Comparison of ENCODE assay signal across 19 cellular contexts in genomic region chr15:101081900-101082299, GRCh38.
DNase-seq lines count a peak whose midpoint lies in the region; ATAC-seq, FAIRE-seq and TF ChIP-seq lines count a peak whose summit lies in the region.
"Had no signal": no experiment of that assay in that cellular context is flagged by ENCODE, and none has a peak within 500 bp of the region (broad histone marks: within the 10 kb centered on the region; RNA-seq: fewer than 3 reads in every experiment).

No MANE protein-coding gene starts in this region.

- SMC1A ChIA-PET in GM12878 (lab: Charles Lee; ENCODE audit: uncharacterized antibody, unreplicated experiment) = interaction anchor here (1.5 to 2.6 kb wide), 2 partner anchors 19 to 176 kb away, joined by 3 to 9 read pairs; no protein-coding TSS in a partner anchor

- H3K18ac ChIP-seq in neuronal stem cell (ENCODE audit: low read length) = no peak overlapping the region

- 93% methylated on average over 9 of the region's 9 CpGs for WGBS in GM12878 (ENCODE audit: insufficient coverage, insufficient replicate concordance, low lambda C conversion rate, missing lambda C conversion rate)
- WGBS in neuronal stem cell (ENCODE audit: extremely low coverage in 2 of 2, insufficient read length in 2 of 2, insufficient replicate concordance in 1 of 2), 2 donors = no CpG with 5 or more reads among the region's 9 CpGs

- H3K4me1 ChIP-seq in GM12878 (ENCODE audit: control insufficient read depth, insufficient read depth, low read length) (no peaks in the 10 kb centered on the region), neuronal stem cell (ENCODE audit: control insufficient read depth in 2 of 2, insufficient read depth in 1 of 2, low read depth in 1 of 2, low read length in 2 of 2) (peaks cover 0 to 7% of the 10 kb centered on the region in 2 donors)
- H3K4me1 ChIP-seq: A549, BE2C had no signal

- H3K79me2 ChIP-seq in GM12878 (ENCODE audit: control insufficient read depth, insufficient read depth, low read length) = no peaks in the 10 kb centered on the region

- no peak overlapping the region for H2BK15ac ChIP-seq in neuronal stem cell (ENCODE audit: low read length)

- no peaks in the 10 kb centered on the region for H3K9me3 Mint-ChIP-seq in activated naive CD4-positive, alpha-beta T cell treated with anti-CD3 and anti-CD28 coated beads, Interleukin-2, amount 50 U/mL, for 72 hours
- H3K9me3 Mint-ChIP-seq: CD4-positive, alpha-beta memory T cell had no signal

- no peaks in the 10 kb centered on the region for H4K20me1 ChIP-seq in GM12878 (ENCODE audit: control insufficient read depth, insufficient read depth)

- H3K4me3 ChIP-seq in GM12878 = no peak overlapping the region
- H3K4me3 ChIP-seq in neuronal stem cell (ENCODE audit: low read length in 2 of 2) = peak overlapping the region in 1 of 2 donors; percentile 64
- H3K4me3 ChIP-seq: A549, K562 had no signal

- peak overlapping the region; percentile 1 for H3K14ac ChIP-seq in neuronal stem cell (ENCODE audit: low read length)

- no peak overlapping the region for H4K91ac ChIP-seq in neuronal stem cell (ENCODE audit: low read depth, low read length, poor library complexity)

- no peak for TF ChIP-seq POLR2A in GM12878 (IDR thresholded peaks at IDR 0.05; ENCODE audit: low read depth, low read length)

- H3K4me2 ChIP-seq in GM12878 (ENCODE audit: control insufficient read depth, insufficient read depth) = no peak overlapping the region
- H3K4me2 ChIP-seq in neuronal stem cell (ENCODE audit: insufficient read depth, low read length, poor library complexity, severe bottlenecking) = no peak overlapping the region
- H3K4me2 ChIP-seq: A549 had no signal

- no peak overlapping the region for H2BK120ac ChIP-seq in neuronal stem cell (ENCODE audit: low read depth, low read length)

- no TSS peak for BruUV-seq in GM12878 (replicated peaks; lab: Mats Ljungman, UMichigan)

- H3K36me3 ChIP-seq in GM12878 (ENCODE audit: control insufficient read depth in 2 of 2, insufficient read depth in 2 of 2, low read length in 1 of 2) (no peaks in the 10 kb centered on the region), neuronal stem cell (replicated peaks in 1 of 2; ENCODE audit: control insufficient read depth in 2 of 2, insufficient read depth in 2 of 2, low read length in 2 of 2) (peaks cover 0 to 2% of the 10 kb centered on the region in 2 donors)
- H3K36me3 ChIP-seq: BE2C had no signal

- TF ChIP-seq RAD21 in GM12878 (IDR thresholded peaks at IDR 0.05; ENCODE audit: insufficient read depth, low read depth, low read length) = no peak

- DNase-seq in HTR-8/SVneo (ENCODE audit: insufficient read length, low spot score) (no peak), GM12878 (ENCODE audit: low read depth, low spot score) (no peak), neuronal stem cell (ENCODE audit: low spot score) (no peak), RWPE1 (ENCODE audit: low spot score) (no peak)
- no peak for DNase-seq in activated naive CD4-positive, alpha-beta T cell treated with anti-CD3 and anti-CD28 coated beads, Interleukin-2, amount 50 U/mL, for 72 hours (ENCODE audit: low spot score in 2 of 2)
- DNase-seq: BE2C; CD4-positive, alpha-beta memory T cell; COR-L47; DMS153; DMS79 treated with DMSO at 0.1 percent for 48 hours; EL had no signal

- in situ Hi-C loops in GM12878 (cut with MboI) = no loop called here

- CTCF ChIA-PET in GM12878 (lab: Yijun Ruan, JAX) = interaction anchor here (1.4 kb wide), 1 partner anchor 74 kb away, joined by 3 read pairs; no protein-coding TSS in a partner anchor
- CTCF ChIA-PET in RWPE1 (lab: Yijun Ruan, JAX) = no interaction called here

- H3K27ac ChIP-seq in GM12878 (ENCODE audit: control insufficient read depth, insufficient read depth) (no peak overlapping the region), neuronal stem cell (replicated peaks; ENCODE audit: low read length) (no peak overlapping the region), RWPE1 (no peak overlapping the region)
- H3K27ac ChIP-seq: A549 had no signal

- no peak overlapping the region for H2AFZ ChIP-seq in GM12878 (ENCODE audit: control insufficient read depth, low read depth, low read length)
- H2AFZ ChIP-seq in neuronal stem cell (ENCODE audit: low read length) = no peak overlapping the region

- H3K9ac ChIP-seq in GM12878 (ENCODE audit: control insufficient read depth, insufficient read depth, low read length) = no peak overlapping the region
- peak overlapping the region; percentile 1 for H3K9ac ChIP-seq in neuronal stem cell (ENCODE audit: low read depth, low read length, poor library complexity)

- H3K36me3 Mint-ChIP-seq in activated naive CD4-positive, alpha-beta T cell treated with anti-CD3 and anti-CD28 coated beads, Interleukin-2, amount 50 U/mL, for 72 hours = no peaks in the 10 kb centered on the region
- H3K36me3 Mint-ChIP-seq: CD4-positive, alpha-beta memory T cell had no signal

- no peak overlapping the region for H2BK12ac ChIP-seq in neuronal stem cell (ENCODE audit: low read length)

- H3K27ac Mint-ChIP-seq in activated naive CD4-positive, alpha-beta T cell treated with anti-CD3 and anti-CD28 coated beads, Interleukin-2, amount 50 U/mL, for 72 hours = no peak overlapping the region
- H3K27ac Mint-ChIP-seq: CD4-positive, alpha-beta memory T cell had no signal

- peak overlapping the region; percentile 78 for H4K8ac ChIP-seq in neuronal stem cell (ENCODE audit: low read depth, low read length)

- peak; percentile 88 for FAIRE-seq in HTR-8/SVneo (lab: Jason Lieb, UNC)
- no peak for FAIRE-seq in GM12878 (lab: Jason Lieb, UNC)
- FAIRE-seq: A549, D721Med, G401.6, GM19239, K562 had no signal

- TF ChIP-seq CTCF in GM12878 (IDR thresholded peaks at IDR 0.05 in 2 of 3, conservative IDR thresholded peaks at IDR 0.05 in 1 of 3; ENCODE audit: control insufficient read depth in 2 of 3, extremely low read depth in 1 of 3, insufficient read depth in 1 of 3, low read depth in 3 of 3, low read length in 3 of 3) = no peak
- no peak for TF ChIP-seq CTCF in RWPE1 (conservative IDR thresholded peaks at IDR 0.05; ENCODE audit: low read depth)

- H3K27me3 ChIP-seq in GM12878 (replicated peaks in 1 of 2; ENCODE audit: control insufficient read depth in 2 of 2, insufficient read depth in 2 of 2, low read length in 1 of 2) (no peaks in the 10 kb centered on the region), neuronal stem cell (ENCODE audit: control insufficient read depth in 3 of 3, insufficient read depth in 3 of 3, low read depth in 1 of 3, low read length in 3 of 3) (no peaks in the 10 kb centered on the region)
- H3K27me3 ChIP-seq: BE2C had no signal

- no peak for TF ChIP-seq EP300 in GM12878 (IDR thresholded peaks at IDR 0.05; ENCODE audit: borderline replicate concordance in 1 of 2, control insufficient read depth in 1 of 2, low read depth in 2 of 2, low read length in 2 of 2)

- RAD21 ChIA-PET in GM12878 (lab: Charles Lee; ENCODE audit: unreplicated experiment) = no interaction called here

- POLR2A ChIA-PET in GM12878 (lab: Charles Lee) = no interaction called here
- POLR2A ChIA-PET in RWPE1 (lab: Yijun Ruan, JAX; ENCODE audit: low non-redundant PET) = no interaction called here

- intact Hi-C loops in GM12878 (cut with micrococcal nuclease; ENCODE audit: unreplicated experiment) = no loop called here

- ATAC-seq in GM12878 (no peak), GM19463 (IDR thresholded peaks at IDR 0.05; ENCODE audit: unreplicated experiment) (no peak), HG02884 (IDR thresholded peaks at IDR 0.05; ENCODE audit: unreplicated experiment) (no peak)
- ATAC-seq in activated naive CD4-positive, alpha-beta T cell treated with anti-CD3 and anti-CD28 coated beads, Interleukin-2, amount 50 U/mL, for 72 hours = no peak
- ATAC-seq: HCT116, K562 had no signal

- peaks cover 2% of the 10 kb centered on the region for H3K79me1 ChIP-seq in neuronal stem cell (ENCODE audit: low read depth, low read length)

- H3K23ac ChIP-seq in neuronal stem cell (ENCODE audit: low read depth, low read length, poor library complexity) = no peak overlapping the region

- H3K4ac ChIP-seq in neuronal stem cell (ENCODE audit: low read length) = no peak overlapping the region

- no peak overlapping the region for H2AK5ac ChIP-seq in neuronal stem cell (ENCODE audit: low read depth, low read length)

- H2BK5ac ChIP-seq in neuronal stem cell (ENCODE audit: low read length) = no peak overlapping the region

- H3K9me3 ChIP-seq in GM12878 (replicated peaks; ENCODE audit: control insufficient read depth, insufficient read depth, low read length) = no peaks in the 10 kb centered on the region
- H3K9me3 ChIP-seq in neuronal stem cell (replicated peaks in 1 of 2; ENCODE audit: control insufficient read depth in 2 of 2, insufficient read depth in 1 of 2, low read depth in 1 of 2, low read length in 2 of 2) = peaks cover 0 to 4% of the 10 kb centered on the region in 2 donors
- H3K9me3 ChIP-seq: A549, BE2C had no signal

TF ChIP-seq in GM12878, 131 proteins besides CTCF, POLR2A, EP300 and RAD21 (continues in another document):
- TF ChIP-seq GATAD2B (conservative IDR thresholded peaks at IDR 0.05; ENCODE audit: low read depth) (no peak), NR2C2 (IDR thresholded peaks at IDR 0.05; ENCODE audit: borderline replicate concordance, control insufficient read depth, insufficient read length, low read depth) (no peak), TCF12 (IDR thresholded peaks at IDR 0.05; ENCODE audit: low read depth, low read length) (no peak), BCL3 (IDR thresholded peaks at IDR 0.05; ENCODE audit: borderline replicate concordance, insufficient read depth, low read depth, low read length, poor library complexity, severe bottlenecking) (peak; percentile 90), CREM (IDR thresholded peaks at IDR 0.05; ENCODE audit: low read depth) (no peak), ZNF384 (IDR thresholded peaks at IDR 0.05; ENCODE audit: borderline replicate concordance, low read depth, low read length) (no peak), TCF3 (IDR thresholded peaks at IDR 0.05; ENCODE audit: borderline replicate concordance, insufficient read depth, low read depth, low read length) (no peak)
